In genomic region chr12:121798807-121799174, GRCh38 we compare ENCODE assay signal across 8 cellular contexts. TPM values are rescaled to one million over a fixed set of nuclear protein-coding genes. Genes with fewer than 3 reads are reported as not detected.
DNase-seq lines count a peak whose midpoint lies in the region; ATAC-seq and TF ChIP-seq lines count a peak whose summit lies in the region.

No MANE protein-coding gene starts in this region.

- H3K9me3 ChIP-seq in heart right ventricle (no peaks in the 10 kb centered on the region), muscle layer of colon (ENCODE audit: low read length) (no peaks in the 10 kb centered on the region), aorta (ENCODE audit: control insufficient read depth, low read length) (no peaks in the 10 kb centered on the region)

- peaks cover 42 to 68% (median 57%) of the 10 kb centered on the region in 9 donors for H3K4me1 ChIP-seq in heart right ventricle
- H3K4me1 ChIP-seq in muscle layer of colon (ENCODE audit: insufficient read depth, low read length) = peaks cover 51% of the 10 kb centered on the region
- no peaks in the 10 kb centered on the region for H3K4me1 ChIP-seq in aorta (ENCODE audit: control insufficient read depth in 1 of 2, insufficient read depth in 2 of 2, low read length in 2 of 2)

- no peak for ATAC-seq in heart right ventricle
- ATAC-seq in left ventricle myocardium superior = no peak
- ATAC-seq in aorta (ENCODE audit: low FRiP score) = no peak
- ATAC-seq in HG03520 (IDR thresholded peaks at IDR 0.05; ENCODE audit: unreplicated experiment) = no peak

- H3K9ac ChIP-seq in muscle layer of colon (ENCODE audit: low read length) = peak overlapping the region; percentile 68

- WGBS in heart right ventricle, 2 donors = 48 to 58% methylated on average over 10 of the region's 10 CpGs
- 18 to 20% methylated on average over 10 of the region's 10 CpGs for WGBS in aorta, 2 donors

- H3K27me3 ChIP-seq in heart right ventricle (no peaks in the 10 kb centered on the region), muscle layer of colon (ENCODE audit: control insufficient read depth in 1 of 2, insufficient read depth in 2 of 2, low read length in 2 of 2) (no peaks in the 10 kb centered on the region), aorta (ENCODE audit: control insufficient read depth in 1 of 2, insufficient read depth in 2 of 2, low read length in 1 of 2) (no peaks in the 10 kb centered on the region)

- intact Hi-C loops in heart right ventricle (cut with DNase I) (loop anchor here in 1 of 10 donors (5.0 kb wide), 1 partner anchor 89 kb away; the partner anchor contains the start of gene PSMD9), left ventricle myocardium superior (cut with micrococcal nuclease) (loop anchor here (10.0 kb wide), 1 partner anchor 86 kb away; the partner anchor contains the start of gene PSMD9), aorta (cut with DNase I) (no loop called here)

- peak overlapping the region; percentile 98 to 100 (median 100) for H3K27ac ChIP-seq in heart right ventricle
- peak overlapping the region; percentile 93 for H3K27ac ChIP-seq in muscle layer of colon (ENCODE audit: low read depth, low read length)
- peak overlapping the region; percentile 18 to 54 for H3K27ac ChIP-seq in aorta (ENCODE audit: low read depth in 1 of 2, low read length in 2 of 2)

- TF ChIP-seq CTCF in heart right ventricle (IDR thresholded peaks at IDR 0.05) = no peak
- no peak for TF ChIP-seq CTCF in cardiac fibroblast (IDR thresholded peaks at IDR 0.05; ENCODE audit: low read depth, low read length)

- H3K4me3 ChIP-seq in heart right ventricle (peak overlapping the region in 9 of 10 donors; percentile 65 to 87 (median 76)), cardiac fibroblast (replicated peaks in 1 of 2; ENCODE audit: low read depth in 2 of 2, low read length in 2 of 2) (peak overlapping the region; percentile 17 to 69), muscle layer of colon (ENCODE audit: low read depth in 1 of 2, low read length in 2 of 2) (peak overlapping the region in 1 of 2 donors; percentile 50), aorta (ENCODE audit: low read length in 2 of 2) (peak overlapping the region in 1 of 2 donors; percentile 34)

- H3K36me3 ChIP-seq in heart right ventricle (peaks cover 0 to 34% (median 7%) of the 10 kb centered on the region in 9 donors), muscle layer of colon (ENCODE audit: insufficient read depth, low read length) (peaks cover 17% of the 10 kb centered on the region), aorta (ENCODE audit: control insufficient read depth in 1 of 2, insufficient read depth in 2 of 2, low read length in 1 of 2) (no peaks in the 10 kb centered on the region)

- DNase-seq in heart right ventricle (no peak), left ventricle myocardium superior (no peak), cardiac fibroblast (ENCODE audit: low read depth in 2 of 2) (no peak), aorta (no peak), COLO829 (ENCODE audit: low spot score) (no peak), cerebellar cortex (ENCODE audit: low spot score) (no peak)

RNA-seq across cellular contexts. Expression of gene SETD1B, which starts 5.0 kb away (rescaled TPM):
- total RNA-seq in heart right ventricle (10 to 100 TPM; 10.3 to 14.8 (median 11.2) TPM), left ventricle myocardium superior (9.0 TPM), aorta (10 to 100 TPM; 30.9 to 31.9 TPM)
- polyA plus RNA-seq in heart right ventricle (10 to 100 TPM in 1 of 2 donors, 1 to 10 TPM in 1; 2.8 to 11.9 TPM), aorta (10 to 100 TPM in 1 of 2 donors, 1 to 10 TPM in 1; 4.4 to 33.4 TPM)

RNA-seq across cellular contexts. Expression of gene RHOF, which starts 5.3 kb away (rescaled TPM):
- total RNA-seq in heart right ventricle = 10 to 100 TPM; 19.8 to 45.6 (median 27.2) TPM
- polyA plus RNA-seq in heart right ventricle = 10 to 100 TPM; 16.5 to 16.6 TPM
- 48.3 TPM for total RNA-seq in left ventricle myocardium superior
- total RNA-seq in aorta = 10 to 100 TPM in 1 of 2 donors, 1 to 10 TPM in 1; 5.6 to 18.0 TPM
- polyA plus RNA-seq in aorta = 10 to 100 TPM in 1 of 2 donors, 1 to 10 TPM in 1; 5.2 to 12.5 TPM

RNA-seq across cellular contexts. Expression of gene HPD, which starts 59.9 kb away (rescaled TPM):
- 1 to 10 TPM in 6 of 10 donors, under 1 TPM in 4; 0.24 to 3.4 (median 1.2) TPM for total RNA-seq in heart right ventricle
- polyA plus RNA-seq in heart right ventricle = 1 to 10 TPM; 1.0 to 1.3 TPM
- 2.2 TPM for total RNA-seq in left ventricle myocardium superior
- 1 to 10 TPM; 3.1 to 5.2 TPM for total RNA-seq in aorta
- polyA plus RNA-seq in aorta = 10 to 100 TPM in 1 of 2 donors, 1 to 10 TPM in 1; 6.6 to 14.4 TPM

Comparison
In these comparisons a context has a peak if more than half of its experiments do, and no peak if none do; other contexts are left out.
1. H3K27ac ChIP-seq: peak in every context shown above with its lines; median percentile 100 in heart right ventricle; 93 in muscle layer of colon; 36 in aorta.